Comparison of ENCODE assay signal across 11 cellular contexts in genomic region chr11:1304376-1304775, GRCh38. TPM values are rescaled to one million over a fixed set of nuclear protein-coding genes. Genes with fewer than 3 reads are reported as not detected.
DNase-seq lines count a peak whose midpoint lies in the region; ATAC-seq, FAIRE-seq and TF ChIP-seq lines count a peak whose summit lies in the region.
"Had no signal": no experiment of that assay in that cellular context is flagged by ENCODE, and none has a peak within 500 bp of the region (broad histone marks: within the 10 kb centered on the region; RNA-seq: fewer than 3 reads in every experiment).

No MANE protein-coding gene starts in this region.

- TF ChIP-seq CTCF in bronchial epithelial cell (IDR thresholded peaks at IDR 0.05; ENCODE audit: insufficient read depth, low read length, severe bottlenecking) (no peak), HepG2 (CRISPR knock-in tag; IDR thresholded peaks at IDR 0.05) (no peak; the same call in none of the 2 replicates)

- no TSS peak for BruUV-seq in HepG2 (replicated peaks; lab: Mats Ljungman, UMichigan)

- no peaks in the 10 kb centered on the region for H3K9me3 Mint-ChIP-seq in IgD-negative memory B cell
- H3K9me3 Mint-ChIP-seq: memory B cell had no signal

- WGBS in HepG2 (ENCODE audit: low lambda C conversion rate) = 1% methylated on average over 11 of the region's 14 CpGs

- peak in 1 of 2 experiments; percentile 60; a peak in 2 of 4 replicates for TF ChIP-seq POLR2A in HepG2 (IDR thresholded peaks at IDR 0.05; ENCODE audit: insufficient read depth in 1 of 2, low read depth in 2 of 2, low read length in 2 of 2)

- H3K27ac ChIP-seq in HepG2 (ENCODE audit: extremely low read length, insufficient read depth, low read length) (peak overlapping the region; percentile 95), stomach smooth muscle (ENCODE audit: low read length) (peak overlapping the region; percentile 60)

- POLR2A ChIA-PET in HepG2 (lab: Yijun Ruan, JAX) = interaction anchor here (1.0 to 2.2 kb wide), 4 partner anchors 23 to 47 kb away, joined by 3 to 15 read pairs (median 4); no protein-coding TSS in a partner anchor

- CTCF ChIA-PET in HepG2 (lab: Yijun Ruan, JAX; ENCODE audit: low intra/inter-chr PET ratio, low total read pairs) = no interaction called here

- H3K9ac ChIP-seq in HepG2 (ENCODE audit: insufficient read depth, low read depth, low read length) = peak overlapping the region; percentile 70
- H3K9ac ChIP-seq in stomach smooth muscle (ENCODE audit: low read length in 2 of 2) = peak overlapping the region; percentile 32 to 51

- TF ChIP-seq RAD21 in HepG2 (CRISPR knock-in tag; IDR thresholded peaks at IDR 0.05) = no peak

- intact Hi-C loops in HepG2 (cut with micrococcal nuclease; ENCODE audit: unreplicated experiment) = loop anchor here (10.0 kb wide), 1 partner anchor 80 kb away; the partner anchor contains the start of gene BRSK2

- H2AFZ ChIP-seq in HepG2 (ENCODE audit: low read length) = no peak overlapping the region

- peak; percentile 73 for ATAC-seq in HepG2
- ATAC-seq in HG03095 (IDR thresholded peaks at IDR 0.05; ENCODE audit: unreplicated experiment) = no peak
- no peak for ATAC-seq in HG03432 (IDR thresholded peaks at IDR 0.05; ENCODE audit: unreplicated experiment)
- ATAC-seq: SK-N-SH treated with all-trans-retinoic acid at 6 μM for 48 hours had no signal

- H3K36me3 Mint-ChIP-seq in IgD-negative memory B cell = peaks cover 2% of the 10 kb centered on the region

- no peaks in the 10 kb centered on the region for H3K27me3 ChIP-seq in bronchial epithelial cell (ENCODE audit: control insufficient read depth, insufficient read depth, low read length)
- H3K27me3 ChIP-seq in HepG2 (ENCODE audit: control insufficient read depth in 1 of 2, insufficient read depth in 2 of 2, low read length in 2 of 2) = no peaks in the 10 kb centered on the region
- H3K27me3 ChIP-seq in stomach smooth muscle (ENCODE audit: control insufficient read depth in 1 of 2, insufficient read depth in 2 of 2, low read length in 2 of 2) = no peaks in the 10 kb centered on the region

- H3K27ac Mint-ChIP-seq in IgD-negative memory B cell = peak overlapping the region in 2 of 3 donors; percentile 11 to 64
- H3K27ac Mint-ChIP-seq: memory B cell had no signal

- FAIRE-seq in bronchial epithelial cell (lab: Jason Lieb, UNC) (no peak), HepG2 (lab: Jason Lieb, UNC) (peak; percentile 86)

- peak in 1 of 2 experiments; percentile 61; a peak in 2 of 4 replicates for TF ChIP-seq EP300 in HepG2 (IDR thresholded peaks at IDR 0.05; ENCODE audit: low read depth in 2 of 2, low read length in 2 of 2)
- no peak for TF ChIP-seq EP300 in HepG2 (CRISPR knock-in tag; IDR thresholded peaks at IDR 0.05; ENCODE audit: borderline replicate concordance)

- in situ Hi-C loops in HepG2 (cut with HindIII; ENCODE audit: extremely low pct_ligation_motif_present, low pct_unique_long_range_greater_than_20kb) = no loop called here

- H3K4me2 ChIP-seq in HepG2 (ENCODE audit: low read depth, low read length) = peak overlapping the region; percentile 83

- H3K36me3 ChIP-seq in bronchial epithelial cell (ENCODE audit: control insufficient read depth, insufficient read depth, low read length) (peaks cover 9% of the 10 kb centered on the region), HepG2 (replicated peaks in 1 of 2; ENCODE audit: control insufficient read depth in 1 of 2, insufficient read depth in 2 of 2, low read length in 2 of 2) (peaks cover 3 to 8% of the 10 kb centered on the region in 2 experiments; a peak in 3 of 5 replicates), stomach smooth muscle (ENCODE audit: control insufficient read depth in 2 of 2, insufficient read depth in 2 of 2, low read length in 2 of 2) (peaks cover 0 to 2% of the 10 kb centered on the region in 2 donors)

- DNase-seq in bronchial epithelial cell (ENCODE audit: low read depth) = peak; percentile 8
- DNase-seq in HepG2 (ENCODE audit: low spot score) = peak; percentile 81
- no peak for DNase-seq in NAMALWA (ENCODE audit: low spot score)
- DNase-seq in NCI-H524 treated with DMSO at 0.1 percent for 48 hours (lab: John Stamatoyannopoulos, UW) = no peak
- DNase-seq: KG1 had no signal

- H3K4me3 ChIP-seq in bronchial epithelial cell (ENCODE audit: low read depth, low read length) (no peak overlapping the region), HepG2 (replicated peaks in 1 of 3; ENCODE audit: insufficient read depth in 1 of 3, low read depth in 2 of 3, low read length in 3 of 3) (peak overlapping the region in 2 of 3 experiments; percentile 53 to 69; a peak in 4 of 6 replicates), stomach smooth muscle (ENCODE audit: low read length in 2 of 2) (peak overlapping the region; percentile 16 to 47)

- no peaks in the 10 kb centered on the region for H4K20me1 ChIP-seq in HepG2 (ENCODE audit: insufficient read depth, low read length)

- H3K27me3 Mint-ChIP-seq in IgD-negative memory B cell = no peaks in the 10 kb centered on the region
- H3K27me3 Mint-ChIP-seq: memory B cell had no signal

- H3K4me1 Mint-ChIP-seq in IgD-negative memory B cell = peaks cover 7 to 38% (median 22%) of the 10 kb centered on the region in 3 donors

- H3K4me1 ChIP-seq in HepG2 (ENCODE audit: insufficient read depth, low read length) (peaks cover 88% of the 10 kb centered on the region), stomach smooth muscle (ENCODE audit: control insufficient read depth, insufficient read depth, low read length) (peaks cover 80% of the 10 kb centered on the region)

- H3K9me3 ChIP-seq in HepG2 (ENCODE audit: low read length) (no peaks in the 10 kb centered on the region), stomach smooth muscle (ENCODE audit: control insufficient read depth in 2 of 2, low read length in 2 of 2) (no peaks in the 10 kb centered on the region)

- H3K79me2 ChIP-seq in HepG2 (ENCODE audit: insufficient read depth, low read length) = peaks cover 86% of the 10 kb centered on the region

- no peak overlapping the region for H3K4me3 Mint-ChIP-seq in IgD-negative memory B cell
- H3K4me3 Mint-ChIP-seq: memory B cell had no signal

TF ChIP-seq in HepG2, 621 proteins besides CTCF, POLR2A, EP300 and RAD21 (continues in another document):
- TF ChIP-seq MED8 (CRISPR knock-in tag; IDR thresholded peaks at IDR 0.05; ENCODE audit: insufficient replicate concordance) = no peak
- peak; percentile 53; the same call in 1 of the 2 replicates for TF ChIP-seq HNF4A (CRISPR knock-in tag; IDR thresholded peaks at IDR 0.05)
- TF ChIP-seq ZNF33A (CRISPR knock-in tag; IDR thresholded peaks at IDR 0.05; ENCODE audit: borderline replicate concordance) = no peak
- TF ChIP-seq ZSCAN12 (CRISPR knock-in tag; IDR thresholded peaks at IDR 0.05) = 0 out of 2 replicates have a peak, but pooled peaks have one; percentile 43
- TF ChIP-seq ELF1 (CRISPR knock-in tag; IDR thresholded peaks at IDR 0.05) = no peak
- peak; percentile 46; the same call in 1 of the 2 replicates for TF ChIP-seq KAT8 (CRISPR knock-in tag; IDR thresholded peaks at IDR 0.05)
- TF ChIP-seq ZNF703 (CRISPR knock-in tag; IDR thresholded peaks at IDR 0.05; ENCODE audit: borderline replicate concordance) = no peak
- no peak for TF ChIP-seq CSRNP2 (CRISPR knock-in tag; conservative IDR thresholded peaks at IDR 0.05; ENCODE audit: low read depth)
- TF ChIP-seq NR0B2 (CRISPR knock-in tag; IDR thresholded peaks at IDR 0.05) = no peak
- 0 out of 2 replicates have a peak, but pooled peaks have one; percentile 46 for TF ChIP-seq FOXJ3 (CRISPR knock-in tag; IDR thresholded peaks at IDR 0.05; ENCODE audit: borderline replicate concordance)

RNA-seq across cellular contexts. Expression of gene TOLLIP, which starts 5.1 kb away (rescaled TPM):
- polyA plus RNA-seq in IgD-negative memory B cell = 32.2 TPM
- total RNA-seq in bronchial epithelial cell = 43.4 and 55.0 TPM in 2 replicates
- total RNA-seq in HepG2 (2016; rRNA removed; fragmentation: Illumina TruSeq; extraction: Trizol) = 19.4 and 25.9 TPM in 2 replicates
- 21.8 and 24.1 TPM in 2 replicates for total RNA-seq in HepG2 (2016; cell fraction: cytosol; rRNA removed; fragmentation: Illumina TruSeq; extraction: Trizol; ENCODE audit: low read depth)
- total RNA-seq in HepG2 (2016; cell fraction: insoluble cytoplasmic fraction; rRNA removed; fragmentation: Illumina TruSeq; extraction: Trizol) = 18.0 and 24.4 TPM in 2 replicates
- 16.0 and 17.9 TPM in 2 replicates for total RNA-seq in HepG2 (2016; cell fraction: membrane; rRNA removed; fragmentation: Illumina TruSeq; extraction: Trizol)
- total RNA-seq in HepG2 (2016; cell fraction: nucleus; rRNA removed; fragmentation: Illumina TruSeq; extraction: Trizol) = 11.3 and 14.6 TPM in 2 replicates
- 44.2 and 47.5 TPM in 2 replicates for polyA plus RNA-seq in HepG2 (2011; rRNA removed)
- 27.1 and 38.7 TPM in 2 replicates for polyA plus RNA-seq in HepG2 (2011; cell fraction: cytosol; rRNA removed)
- polyA plus RNA-seq in HepG2 (2011; cell fraction: nucleus; rRNA removed) = 59.6 and 61.9 TPM in 2 replicates
- polyA plus RNA-seq in HepG2 (2012) = 31.4 and 32.5 TPM in 2 replicates
- polyA plus RNA-seq in HepG2 (2016; cell fraction: cytosol; fragmentation: Illumina TruSeq; extraction: Trizol; ENCODE audit: low read depth) = 23.1 and 26.1 TPM in 2 replicates
- 40.7 and 53.4 TPM in 2 replicates for polyA plus RNA-seq in HepG2 (2016; cell fraction: insoluble cytoplasmic fraction; fragmentation: Illumina TruSeq; extraction: Trizol; ENCODE audit: low read depth)
- 25.9 and 29.3 TPM in 2 replicates for polyA plus RNA-seq in HepG2 (2016; cell fraction: membrane; fragmentation: Illumina TruSeq; extraction: Trizol; ENCODE audit: low read depth)
- polyA plus RNA-seq in HepG2 (2016; cell fraction: nucleus; fragmentation: Illumina TruSeq; extraction: Trizol; ENCODE audit: insufficient read depth, low read depth) = 27.5 and 35.7 TPM in 2 replicates
- polyA minus RNA-seq in HepG2 (2011; rRNA and poly(A)+ RNA removed; ENCODE audit: low replicate concordance) = 19.2 and 101 TPM in 2 replicates
- 14.2 and 15.4 TPM in 2 replicates for polyA minus RNA-seq in HepG2 (2011; cell fraction: cytosol; rRNA and poly(A)+ RNA removed)
- 17.4 and 24.5 TPM in 2 replicates for polyA minus RNA-seq in HepG2 (2011; cell fraction: nucleus; rRNA and poly(A)+ RNA removed)

Comparison
In these comparisons a context has a peak if more than half of its experiments do, and no peak if none do; other contexts are left out.
1. DNase-seq: peak in bronchial epithelial cell (single experiment) and HepG2 (single experiment); none in NAMALWA (single experiment) and NCI-H524 treated with DMSO at 0.1 percent for 48 hours (single experiment).